Comparison of ENCODE assay signal across 9 cellular contexts in the genomic region with DNA sequence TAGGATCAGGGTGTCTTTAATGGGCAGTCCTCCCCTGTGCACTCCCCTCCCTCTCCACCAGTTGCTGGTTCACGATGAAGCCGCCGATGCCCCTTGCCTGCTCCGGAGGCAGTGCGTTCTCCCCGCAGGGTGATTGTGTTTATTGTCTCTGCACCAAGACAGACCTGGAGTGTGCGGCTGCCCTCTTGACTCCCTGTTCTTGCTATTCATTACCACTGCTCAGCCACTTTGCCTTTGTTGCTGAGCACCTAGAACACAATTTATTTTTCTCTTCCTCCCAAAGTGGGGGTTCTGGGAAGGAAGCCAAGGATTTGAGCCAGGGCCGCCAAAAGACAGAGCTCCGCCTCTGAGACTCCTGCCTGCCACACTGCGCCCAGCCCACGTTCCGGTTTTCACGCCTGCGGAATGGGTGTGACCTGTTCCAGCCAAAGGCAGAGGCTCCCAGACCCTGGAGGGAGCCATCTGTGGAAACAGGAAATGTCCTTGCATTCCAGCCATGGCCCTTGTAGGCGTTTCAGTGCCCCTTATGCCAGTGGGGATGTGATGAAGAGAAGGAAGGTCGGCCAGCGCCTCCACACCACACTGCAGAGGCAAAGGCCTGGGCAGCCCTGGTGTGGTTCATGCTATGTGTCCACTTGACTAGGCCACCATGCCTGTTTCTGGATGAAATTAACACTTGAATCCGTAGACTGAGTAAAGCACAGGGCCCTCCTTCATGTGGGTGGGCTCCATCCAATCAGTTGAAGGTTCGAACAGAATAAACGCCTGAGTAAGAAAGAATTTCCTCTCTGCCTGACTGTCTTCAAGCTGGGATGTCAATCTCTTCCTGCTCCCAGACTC.
A peak's percentile ranks its signal among the peaks of the same experiment; 100 is the strongest.
DNase-seq lines count a peak whose midpoint lies in the region; ATAC-seq and TF ChIP-seq lines count a peak whose summit lies in the region.
"Had no signal": no experiment of that assay in that cellular context is flagged by ENCODE, and none has a peak within 500 bp of the region (broad histone marks: within the 10 kb centered on the region; RNA-seq: fewer than 3 reads in every experiment).

No MANE protein-coding gene starts in this region.

- H3K4me1 Mint-ChIP-seq in activated T-cell treated with anti-CD3 and anti-CD28 coated beads, Interleukin-2, amount 50 U/mL, for 4 hours (ENCODE audit: low read depth) = peaks cover 7% of the 10 kb centered on the region
- H3K4me1 Mint-ChIP-seq in activated T-helper 1 cell treated with anti-CD3 and anti-CD28 coated beads, Interleukin-12 subunit alpha, Interleukin-12 subunit beta, Interleukin-2, Interleukin-4 antibody, amounts not matched to agents 30 ng/mL and 10 ng/mL and 1 ng/mL, durations not matched to agents 14 hours and 24 hours and 36 hours (ENCODE audit: low read depth) = peaks cover 21% of the 10 kb centered on the region

- H3K27ac Mint-ChIP-seq in activated T-helper 1 cell treated with anti-CD3 and anti-CD28 coated beads, Interleukin-12 subunit alpha, Interleukin-12 subunit beta, Interleukin-2, Interleukin-4 antibody, amounts not matched to agents 30 ng/mL and 10 ng/mL and 1 ng/mL, durations not matched to agents 14 hours and 24 hours and 36 hours = no peak overlapping the region
- H3K27ac Mint-ChIP-seq: activated CD4-positive, alpha-beta T cell treated with anti-CD3 and anti-CD28 coated beads, Interleukin-2, amount 10 ng/mL, durations not matched to agents 24 days and 14 days had no signal

- no peak for ATAC-seq in activated T-cell treated with anti-CD3 and anti-CD28 coated beads, Interleukin-2, amount 50 U/mL, for 4 hours

- H3K9ac ChIP-seq in subcutaneous abdominal adipose tissue (ENCODE audit: low read length in 5 of 5) = peak overlapping the region in 1 of 5 donors; percentile 2

- no peaks in the 10 kb centered on the region for H3K9me3 Mint-ChIP-seq in activated T-cell treated with anti-CD3 and anti-CD28 coated beads, Interleukin-2, amount 50 U/mL, for 4 hours
- H3K9me3 Mint-ChIP-seq in activated T-helper 1 cell treated with anti-CD3 and anti-CD28 coated beads, Interleukin-12 subunit alpha, Interleukin-12 subunit beta, Interleukin-2, Interleukin-4 antibody, amounts not matched to agents 30 ng/mL and 10 ng/mL and 1 ng/mL, durations not matched to agents 14 hours and 24 hours and 36 hours = no peaks in the 10 kb centered on the region
- H3K9me3 Mint-ChIP-seq: activated CD4-positive, alpha-beta T cell treated with anti-CD3 and anti-CD28 coated beads, Interleukin-2, amount 10 ng/mL, durations not matched to agents 24 days and 14 days had no signal

- H3K4me3 ChIP-seq in breast epithelium (peak overlapping the region in 1 of 3 donors; percentile 39), subcutaneous abdominal adipose tissue (ENCODE audit: low read depth in 1 of 5, low read length in 5 of 5) (peak overlapping the region in 1 of 5 donors; percentile 32)

- no peaks in the 10 kb centered on the region for H3K9me3 ChIP-seq in breast epithelium
- no peaks in the 10 kb centered on the region for H3K9me3 ChIP-seq in subcutaneous abdominal adipose tissue (ENCODE audit: control insufficient read depth in 5 of 5, low read length in 5 of 5)

- H3K4me3 Mint-ChIP-seq in activated T-cell treated with anti-CD3 and anti-CD28 coated beads, Interleukin-2, amount 50 U/mL, for 4 hours = no peak overlapping the region
- no peak overlapping the region for H3K4me3 Mint-ChIP-seq in activated T-helper 1 cell treated with anti-CD3 and anti-CD28 coated beads, Interleukin-12 subunit alpha, Interleukin-12 subunit beta, Interleukin-2, Interleukin-4 antibody, amounts not matched to agents 30 ng/mL and 10 ng/mL and 1 ng/mL, durations not matched to agents 14 hours and 24 hours and 36 hours
- H3K4me3 Mint-ChIP-seq: activated CD4-positive, alpha-beta T cell treated with anti-CD3 and anti-CD28 coated beads, Interleukin-2, amount 10 ng/mL, durations not matched to agents 24 days and 14 days had no signal

- TF ChIP-seq POLR2A in breast epithelium (IDR thresholded peaks at IDR 0.05) = no peak

- peak overlapping the region; percentile 91 to 92 for H3K27ac ChIP-seq in breast epithelium
- peak overlapping the region; percentile 89 for H3K27ac ChIP-seq in subcutaneous abdominal adipose tissue (ENCODE audit: low read depth, low read length)

- no peaks in the 10 kb centered on the region for H3K36me3 Mint-ChIP-seq in activated T-cell treated with anti-CD3 and anti-CD28 coated beads, Interleukin-2, amount 50 U/mL, for 4 hours (ENCODE audit: insufficient read depth)
- no peaks in the 10 kb centered on the region for H3K36me3 Mint-ChIP-seq in activated T-helper 1 cell treated with anti-CD3 and anti-CD28 coated beads, Interleukin-12 subunit alpha, Interleukin-12 subunit beta, Interleukin-2, Interleukin-4 antibody, amounts not matched to agents 30 ng/mL and 10 ng/mL and 1 ng/mL, durations not matched to agents 14 hours and 24 hours and 36 hours (ENCODE audit: low read depth)

- H3K27me3 ChIP-seq in breast epithelium (no peaks in the 10 kb centered on the region), subcutaneous abdominal adipose tissue (ENCODE audit: control insufficient read depth in 5 of 5, insufficient read depth in 4 of 5, low read length in 5 of 5) (no peaks in the 10 kb centered on the region)

- intact Hi-C loops in breast epithelium (cut with DNase I; ENCODE audit: low total_unique reads) = no loop called here
- intact Hi-C loops in activated T-helper 1 cell treated with anti-CD3 and anti-CD28 coated beads, Interleukin-12 subunit alpha, Interleukin-12 subunit beta, Interleukin-2, Interleukin-4 antibody, amounts not matched to agents 30 ng/mL and 10 ng/mL and 1 ng/mL, durations not matched to agents 14 hours and 24 hours and 36 hours (cut with micrococcal nuclease) = no loop called here

- TF ChIP-seq CTCF in breast epithelium (IDR thresholded peaks at IDR 0.05) = peak in 1 of 3 donors; percentile 20

- H3K27me3 Mint-ChIP-seq in activated T-cell treated with anti-CD3 and anti-CD28 coated beads, Interleukin-2, amount 50 U/mL, for 4 hours (ENCODE audit: low read depth) = no peaks in the 10 kb centered on the region
- no peaks in the 10 kb centered on the region for H3K27me3 Mint-ChIP-seq in activated T-helper 1 cell treated with anti-CD3 and anti-CD28 coated beads, Interleukin-12 subunit alpha, Interleukin-12 subunit beta, Interleukin-2, Interleukin-4 antibody, amounts not matched to agents 30 ng/mL and 10 ng/mL and 1 ng/mL, durations not matched to agents 14 hours and 24 hours and 36 hours (ENCODE audit: insufficient read depth)
- H3K27me3 Mint-ChIP-seq: activated CD4-positive, alpha-beta T cell treated with anti-CD3 and anti-CD28 coated beads, Interleukin-2, amount 10 ng/mL, durations not matched to agents 24 days and 14 days had no signal

- DNase-seq in NCI-H2029 (lab: John Stamatoyannopoulos, UW) = peak; percentile 75
- DNase-seq in breast epithelium (ENCODE audit: low spot score in 2 of 2) = peak in 1 of 2 donors; percentile 58
- peak; percentile 30 for DNase-seq in kidney tubule cell (ENCODE audit: low spot score)
- DNase-seq in activated T-cell treated with anti-CD3 and anti-CD28 coated beads, Interleukin-2, amount 50 U/mL, for 4 hours = no peak
- no peak for DNase-seq in HPDE6-E6E7 (ENCODE audit: extremely low spot score)
- no peak for DNase-seq in NOMO-1 (lab: John Stamatoyannopoulos, UW; ENCODE audit: unreplicated experiment in 2 of 2)
- DNase-seq in activated T-helper 1 cell treated with anti-CD3 and anti-CD28 coated beads, Interleukin-12 subunit alpha, Interleukin-12 subunit beta, Interleukin-2, Interleukin-4 antibody, amounts not matched to agents 30 ng/mL and 10 ng/mL and 1 ng/mL, durations not matched to agents 14 hours and 24 hours and 36 hours (ENCODE audit: low spot score) = no peak
- DNase-seq: activated CD4-positive, alpha-beta T cell treated with anti-CD3 and anti-CD28 coated beads, Interleukin-2, amount 10 ng/mL, durations not matched to agents 24 days and 14 days had no signal

- H3K4me1 ChIP-seq in breast epithelium (peaks cover 12 to 40% of the 10 kb centered on the region in 2 donors), subcutaneous abdominal adipose tissue (ENCODE audit: control insufficient read depth in 5 of 5, insufficient read depth in 5 of 5, low read length in 5 of 5) (peaks cover 30 to 75% (median 56%) of the 10 kb centered on the region in 5 donors)

- H3K36me3 ChIP-seq in breast epithelium (no peaks in the 10 kb centered on the region), subcutaneous abdominal adipose tissue (ENCODE audit: control insufficient read depth in 5 of 5, insufficient read depth in 5 of 5, low read length in 5 of 5) (peaks cover 0 to 3% (median 0%) of the 10 kb centered on the region in 5 donors)

Comparison
In these comparisons a context has a peak if more than half of its experiments do, and no peak if none do; other contexts are left out.
1. DNase-seq: peak in NCI-H2029 (single experiment) and kidney tubule cell (single experiment); none in activated T-cell treated with anti-CD3 and anti-CD28 coated beads, Interleukin-2, amount 50 U/mL, for 4 hours (single experiment), HPDE6-E6E7 (single experiment), NOMO-1 (0 of 2) and activated T-helper 1 cell treated with anti-CD3 and anti-CD28 coated beads, Interleukin-12 subunit alpha, Interleukin-12 subunit beta, Interleukin-2, Interleukin-4 antibody, amounts not matched to agents 30 ng/mL and 10 ng/mL and 1 ng/mL, durations not matched to agents 14 hours and 24 hours and 36 hours (single experiment).